8 cellular contexts compared by ENCODE assay signal in genomic region chr1:197868751-197869501, GRCh38. TPM values are rescaled to one million over a fixed set of nuclear protein-coding genes. Genes with fewer than 3 reads are reported as not detected.
A peak's percentile ranks its signal among the peaks of the same experiment; 100 is the strongest.
DNase-seq lines count a peak whose midpoint lies in the region; ATAC-seq and TF ChIP-seq lines count a peak whose summit lies in the region.

No MANE protein-coding gene starts in this region.

- TF ChIP-seq CTCF in retinal pigment epithelial cell (conservative IDR thresholded peaks at IDR 0.05; ENCODE audit: low read depth, low read length): peak; percentile 52

- ATAC-seq in GM18870 (IDR thresholded peaks at IDR 0.05; ENCODE audit: unreplicated experiment): peak; percentile 92
- peak; percentile 92 for ATAC-seq in HG03108 (IDR thresholded peaks at IDR 0.05; ENCODE audit: unreplicated experiment)
- ATAC-seq in Right ventricle myocardium superior (ENCODE audit: poor library complexity): peak; percentile 81

- intact Hi-C loops in Right ventricle myocardium superior (cut with DNase I): loop anchor here (10.0 kb wide), 1 partner anchor 344 kb away; no protein-coding TSS in a partner anchor

- no peak overlapping the region for H3K4me3 ChIP-seq in retinal pigment epithelial cell (ENCODE audit: low read length)

- DNase-seq in COLO829 (ENCODE audit: low spot score) (peak; percentile 82), NCI-H82 (lab: John Stamatoyannopoulos, UW) (peak; percentile 85), Right ventricle myocardium superior (no peak), retinal pigment epithelial cell (ENCODE audit: low read depth) (no peak), mesenteric fat pad (ENCODE audit: low spot score) (no peak)
- DNase-seq in activated gamma-delta T cell treated with anti-CD3 and anti-CD28 coated beads, Interleukin-2, amount 50 U/mL, for 16 hours (ENCODE audit: low read depth): peak; percentile 9

RNA-seq across cellular contexts. Expression of gene C1orf53, which starts 33.5 kb away (rescaled TPM):
- 6.2 TPM for total RNA-seq in Right ventricle myocardium superior
- total RNA-seq in mesenteric fat pad: 1.7 TPM

RNA-seq across cellular contexts. Expression of gene LHX9, which starts 48.2 kb away (rescaled TPM):
- 0.05 TPM for total RNA-seq in Right ventricle myocardium superior
- total RNA-seq in mesenteric fat pad: not detected

Comparison
In these comparisons a context has a peak if more than half of its experiments do, and no peak if none do; other contexts are left out.
1. DNase-seq: peak in COLO829 (single experiment), NCI-H82 (single experiment) and activated gamma-delta T cell treated with anti-CD3 and anti-CD28 coated beads, Interleukin-2, amount 50 U/mL, for 16 hours (single experiment); none in Right ventricle myocardium superior (single experiment), retinal pigment epithelial cell (single experiment) and mesenteric fat pad (single experiment).
2. Peak in every context shown above with its lines, with median percentiles within 50 percentile points of each other: ATAC-seq.